Comparison of ENCODE assay signal across 17 cellular contexts in genomic region chr16:64167851-64168770, GRCh38.
DNase-seq lines count a peak whose midpoint lies in the region; ATAC-seq and TF ChIP-seq lines count a peak whose summit lies in the region.
"Had no signal": no experiment of that assay in that cellular context is flagged by ENCODE, and none has a peak within 500 bp of the region (broad histone marks: within the 10 kb centered on the region; RNA-seq: fewer than 3 reads in every experiment).

No MANE protein-coding gene starts in this region.

- no peaks in the 10 kb centered on the region for H3K4me1 Mint-ChIP-seq in activated CD4-positive, alpha-beta memory T cell treated with anti-CD3 and anti-CD28 coated beads, Interleukin-2, amount 10 ng/mL, durations not matched to agents 7 days and 5 days

- H3K4me1 ChIP-seq in BE2C: peaks cover 4% of the 10 kb centered on the region

- H3K27ac Mint-ChIP-seq in activated CD4-positive, alpha-beta memory T cell treated with anti-CD3 and anti-CD28 coated beads, Interleukin-2, amount 10 ng/mL, durations not matched to agents 7 days and 5 days: no peak overlapping the region

- H3K4me3 Mint-ChIP-seq in activated CD4-positive, alpha-beta memory T cell treated with anti-CD3 and anti-CD28 coated beads, Interleukin-2, amount 10 ng/mL, durations not matched to agents 7 days and 5 days: no peak overlapping the region

- CTCF ChIA-PET in activated CD4-positive, alpha-beta memory T cell treated with anti-CD3 and anti-CD28 coated beads, Interleukin-2, amount 10 ng/mL, durations not matched to agents 7 days and 5 days (lab: Charles Lee): no interaction called here

- peak overlapping the region; percentile 8 for H3K27ac ChIP-seq in epithelial cell of prostate
- peak overlapping the region; percentile 75 for H3K27ac ChIP-seq in neural cell (ENCODE audit: low read length)

- H4K20me1 ChIP-seq in neural cell (ENCODE audit: insufficient read depth): no peaks in the 10 kb centered on the region

- no peak for ATAC-seq in GM19023 (IDR thresholded peaks at IDR 0.05; ENCODE audit: unreplicated experiment)
- ATAC-seq: Panc1, Right ventricle myocardium inferior had no signal

- no peaks in the 10 kb centered on the region for H3F3A ChIP-seq in neural cell (ENCODE audit: insufficient read depth, low read length, poor library complexity, severe bottlenecking)

- no peak for TF ChIP-seq RAD21 in neural cell (conservative IDR thresholded peaks at IDR 0.05)

- no peaks in the 10 kb centered on the region for H3K9me2 ChIP-seq in neural cell (ENCODE audit: insufficient read depth, low read length)
- H3K9me2 ChIP-seq: SK-N-SH had no signal

- peak; percentile 24 for DNase-seq in BE2C
- DNase-seq in NCI-H69 (lab: John Stamatoyannopoulos, UW): peak; percentile 19
- DNase-seq in epithelial cell of prostate (ENCODE audit: low read depth, low spot score): no peak
- no peak for DNase-seq in SKM-1 (lab: John Stamatoyannopoulos, UW; ENCODE audit: unreplicated experiment)
- DNase-seq in activated CD4-positive, alpha-beta memory T cell treated with anti-CD3 and anti-CD28 coated beads, Interleukin-2, amount 10 ng/mL, durations not matched to agents 7 days and 5 days: no peak
- DNase-seq: COR-L47, EL, KG1, NCI-H1694, NCI-H2107, NCI-H226, NCI-H526, SK-N-SH had no signal

- peaks cover 19% of the 10 kb centered on the region for H3K9me3 Mint-ChIP-seq in activated CD4-positive, alpha-beta memory T cell treated with anti-CD3 and anti-CD28 coated beads, Interleukin-2, amount 10 ng/mL, durations not matched to agents 7 days and 5 days

- peak overlapping the region; percentile 4 for H3K9ac ChIP-seq in neural cell (ENCODE audit: low read length)
- H3K9ac ChIP-seq: SK-N-SH had no signal

- H3K79me2 ChIP-seq in neural cell (replicated peaks; ENCODE audit: insufficient read depth, low read length): no peaks in the 10 kb centered on the region

- H3K36me3 ChIP-seq in BE2C: no peaks in the 10 kb centered on the region
- no peaks in the 10 kb centered on the region for H3K36me3 ChIP-seq in neural cell (ENCODE audit: insufficient read depth, low read length)

- H2AFZ ChIP-seq in neural cell (ENCODE audit: low read depth, low read length): no peak overlapping the region

- H3K4me2 ChIP-seq in neural cell (ENCODE audit: low read length): peak overlapping the region; percentile 15
- H3K4me2 ChIP-seq: SK-N-SH had no signal

- no peaks in the 10 kb centered on the region for H3K27me3 ChIP-seq in BE2C
- H3K27me3 ChIP-seq in neural cell (ENCODE audit: insufficient read depth, low read depth, low read length): no peaks in the 10 kb centered on the region

- TF ChIP-seq CTCF in BE2C (IDR thresholded peaks at IDR 0.05; ENCODE audit: low read depth, low read length) (no peak), neural cell (IDR thresholded peaks at IDR 0.05; ENCODE audit: poor library complexity, severe bottlenecking) (no peak)

- H3K9me3 ChIP-seq in BE2C (no peaks in the 10 kb centered on the region), neural cell (ENCODE audit: low read length) (no peaks in the 10 kb centered on the region)
- H3K9me3 ChIP-seq: SK-N-SH had no signal

- TF ChIP-seq EP300 in neural cell (conservative IDR thresholded peaks at IDR 0.05; ENCODE audit: poor library complexity, severe bottlenecking): peak; percentile 84

- H3K4me3 ChIP-seq in BE2C (ENCODE audit: low read depth, low read length) (peak overlapping the region; percentile 37), neural cell (ENCODE audit: low read length) (peak overlapping the region; percentile 42)

- POLR2A ChIA-PET in activated CD4-positive, alpha-beta memory T cell treated with anti-CD3 and anti-CD28 coated beads, Interleukin-2, amount 10 ng/mL, durations not matched to agents 7 days and 5 days (lab: Charles Lee): no interaction called here

- no peaks in the 10 kb centered on the region for H3K36me3 Mint-ChIP-seq in activated CD4-positive, alpha-beta memory T cell treated with anti-CD3 and anti-CD28 coated beads, Interleukin-2, amount 10 ng/mL, durations not matched to agents 7 days and 5 days (ENCODE audit: low read depth)

- H3K27me3 Mint-ChIP-seq in activated CD4-positive, alpha-beta memory T cell treated with anti-CD3 and anti-CD28 coated beads, Interleukin-2, amount 10 ng/mL, durations not matched to agents 7 days and 5 days: no peaks in the 10 kb centered on the region

TF ChIP-seq in neural cell, 6 proteins besides CTCF, POLR2A, EP300 and RAD21:
- TF ChIP-seq SMC3 (conservative IDR thresholded peaks at IDR 0.05; ENCODE audit: poor library complexity) (peak; percentile 20), TAF1 (IDR thresholded peaks at IDR 0.05; ENCODE audit: low read depth) (no peak), EZH2 (IDR thresholded peaks at IDR 0.05; ENCODE audit: borderline replicate concordance, insufficient read depth, low read length, poor library complexity, severe bottlenecking) (no peak), POLR2AphosphoS5 (IDR thresholded peaks at IDR 0.05) (peak; percentile 76), MXI1 (conservative IDR thresholded peaks at IDR 0.05; ENCODE audit: poor library complexity, severe bottlenecking) (no peak)
- TF ChIP-seq, protein P1, sequence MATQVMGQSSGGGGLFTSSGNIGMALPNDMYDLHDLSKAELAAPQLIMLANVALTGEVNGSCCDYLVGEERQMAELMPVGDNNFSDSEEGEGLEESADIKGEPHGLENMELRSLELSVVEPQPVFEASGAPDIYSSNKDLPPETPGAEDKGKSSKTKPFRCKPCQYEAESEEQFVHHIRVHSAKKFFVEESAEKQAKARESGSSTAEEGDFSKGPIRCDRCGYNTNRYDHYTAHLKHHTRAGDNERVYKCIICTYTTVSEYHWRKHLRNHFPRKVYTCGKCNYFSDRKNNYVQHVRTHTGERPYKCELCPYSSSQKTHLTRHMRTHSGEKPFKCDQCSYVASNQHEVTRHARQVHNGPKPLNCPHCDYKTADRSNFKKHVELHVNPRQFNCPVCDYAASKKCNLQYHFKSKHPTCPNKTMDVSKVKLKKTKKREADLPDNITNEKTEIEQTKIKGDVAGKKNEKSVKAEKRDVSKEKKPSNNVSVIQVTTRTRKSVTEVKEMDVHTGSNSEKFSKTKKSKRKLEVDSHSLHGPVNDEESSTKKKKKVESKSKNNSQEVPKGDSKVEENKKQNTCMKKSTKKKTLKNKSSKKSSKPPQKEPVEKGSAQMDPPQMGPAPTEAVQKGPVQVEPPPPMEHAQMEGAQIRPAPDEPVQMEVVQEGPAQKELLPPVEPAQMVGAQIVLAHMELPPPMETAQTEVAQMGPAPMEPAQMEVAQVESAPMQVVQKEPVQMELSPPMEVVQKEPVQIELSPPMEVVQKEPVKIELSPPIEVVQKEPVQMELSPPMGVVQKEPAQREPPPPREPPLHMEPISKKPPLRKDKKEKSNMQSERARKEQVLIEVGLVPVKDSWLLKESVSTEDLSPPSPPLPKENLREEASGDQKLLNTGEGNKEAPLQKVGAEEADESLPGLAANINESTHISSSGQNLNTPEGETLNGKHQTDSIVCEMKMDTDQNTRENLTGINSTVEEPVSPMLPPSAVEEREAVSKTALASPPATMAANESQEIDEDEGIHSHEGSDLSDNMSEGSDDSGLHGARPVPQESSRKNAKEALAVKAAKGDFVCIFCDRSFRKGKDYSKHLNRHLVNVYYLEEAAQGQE (IDR thresholded peaks at IDR 0.05; ENCODE audit: borderline replicate concordance): peak; percentile 79

Comparison
In these comparisons a context has a peak if more than half of its experiments do, and no peak if none do; other contexts are left out.
1. DNase-seq: peak in BE2C (single experiment) and NCI-H69 (single experiment); none in epithelial cell of prostate (single experiment), SKM-1 (single experiment) and activated CD4-positive, alpha-beta memory T cell treated with anti-CD3 and anti-CD28 coated beads, Interleukin-2, amount 10 ng/mL, durations not matched to agents 7 days and 5 days (single experiment).